In genomic region chr9:35603506-35603985, GRCh38 we compare ENCODE assay signal across 1 cellular context.
TF ChIP-seq lines count a peak whose summit lies in the region.

No MANE protein-coding gene starts in this region.

TF ChIP-seq in GM23338, 12 proteins besides CTCF, POLR2A, EP300 and RAD21 (continued from another document):
- TF ChIP-seq ZNF462 (CRISPR knock-in tag; IDR thresholded peaks at IDR 0.05) (no peak), EZH2phosphoT487 (IDR thresholded peaks at IDR 0.05; ENCODE audit: unreplicated experiment) (no peak), STAT1 (IDR thresholded peaks at IDR 0.05; ENCODE audit: unreplicated experiment) (no peak)
